ENCODE assay signal across 20 cellular contexts in genomic region chr16:55331648-55332185, GRCh38. TPM values are rescaled to one million over a fixed set of nuclear protein-coding genes. Genes with fewer than 3 reads are reported as not detected.
DNase-seq lines count a peak whose midpoint lies in the region; ATAC-seq and TF ChIP-seq lines count a peak whose summit lies in the region.
"Had no signal": no experiment of that assay in that cellular context is flagged by ENCODE, and none has a peak within 500 bp of the region (broad histone marks: within the 10 kb centered on the region; RNA-seq: fewer than 3 reads in every experiment).

No MANE protein-coding gene starts in this region.

- no peak for ATAC-seq in right cardiac atrium
- ATAC-seq in Right ventricle myocardium inferior, result no peak
- ATAC-seq: esophagus mucosa had no signal

- no peak overlapping the region for H3K27ac Mint-ChIP-seq in endodermal cell
- H3K27ac Mint-ChIP-seq in nephron progenitor cell, result no peak overlapping the region
- no peak overlapping the region for H3K27ac Mint-ChIP-seq in type B pancreatic cell
- H3K27ac Mint-ChIP-seq: activated CD4-positive, alpha-beta T cell treated with anti-CD3 and anti-CD28 coated beads, Interleukin-2, amount 10 ng/mL, durations not matched to agents 7 days and 5 days; naive B cell had no signal

- H3K9me3 ChIP-seq in right cardiac atrium (ENCODE audit: control insufficient read depth, low read length) (no peaks in the 10 kb centered on the region), endodermal cell (ENCODE audit: control insufficient read depth, low read length) (no peaks in the 10 kb centered on the region)
- H3K9me3 ChIP-seq: prostate gland had no signal

- no peak overlapping the region for H3K9ac ChIP-seq in endodermal cell (ENCODE audit: extremely low read depth, low read length, poor library complexity, severe bottlenecking)

- no peaks in the 10 kb centered on the region for H3K4me1 ChIP-seq in right cardiac atrium (ENCODE audit: control insufficient read depth, insufficient read depth, low read length)
- peaks cover 4% of the 10 kb centered on the region for H3K4me1 ChIP-seq in endodermal cell (ENCODE audit: control insufficient read depth, insufficient read depth, low read length)
- H3K4me1 ChIP-seq: prostate gland had no signal

- H3K36me3 Mint-ChIP-seq in endodermal cell (ENCODE audit: low read depth), result no peaks in the 10 kb centered on the region
- no peaks in the 10 kb centered on the region for H3K36me3 Mint-ChIP-seq in nephron progenitor cell (ENCODE audit: low read depth)
- peaks cover 7% of the 10 kb centered on the region for H3K36me3 Mint-ChIP-seq in type B pancreatic cell

- H3K36me3 ChIP-seq in endodermal cell (ENCODE audit: control insufficient read depth, insufficient read depth, low read length), result no peaks in the 10 kb centered on the region
- H3K36me3 ChIP-seq: prostate gland had no signal

- DNase-seq in right cardiac atrium, result no peak
- DNase-seq in Right ventricle myocardium inferior (ENCODE audit: missing footprints), result no peak
- no peak for DNase-seq in endodermal cell
- DNase-seq in nephron progenitor cell, result no peak
- DNase-seq in type B pancreatic cell (ENCODE audit: extremely low spot score, unreplicated experiment), result no peak
- DNase-seq in NCI-H2196 (lab: John Stamatoyannopoulos, UW; ENCODE audit: unreplicated experiment), result no peak
- no peak for DNase-seq in DMS79 treated with DMSO at 0.1 percent for 48 hours (lab: John Stamatoyannopoulos, UW)
- DNase-seq in G401 (ENCODE audit: low spot score), result no peak
- DNase-seq: activated CD4-positive, alpha-beta T cell treated with anti-CD3 and anti-CD28 coated beads, Interleukin-2, amount 10 ng/mL, durations not matched to agents 7 days and 5 days; caudate nucleus; naive B cell; NCI-H1105 treated with DMSO at 0.1 percent for 48 hours; NCI-H2081 treated with DMSO at 0.1 percent for 48 hours; NCI-H510A treated with DMSO at 0.1 percent for 48 hours; SW 1271 had no signal

- H3K4me3 ChIP-seq in right cardiac atrium (ENCODE audit: low read length) (peak overlapping the region; percentile 15), endodermal cell (ENCODE audit: low read length) (peak overlapping the region; percentile 75)
- H3K4me3 ChIP-seq: prostate gland had no signal

- intact Hi-C loops in right cardiac atrium (cut with DNase I) (no loop called here), Right ventricle myocardium inferior (cut with DNase I) (no loop called here)

- H3K27me3 Mint-ChIP-seq in endodermal cell (ENCODE audit: insufficient read depth), result peaks cover 97% of the 10 kb centered on the region
- peaks cover 100% of the 10 kb centered on the region for H3K27me3 Mint-ChIP-seq in nephron progenitor cell (ENCODE audit: low read depth, poor library complexity)
- peaks cover 89% of the 10 kb centered on the region for H3K27me3 Mint-ChIP-seq in type B pancreatic cell

- H3K4me3 Mint-ChIP-seq in endodermal cell (peak overlapping the region; percentile 75), nephron progenitor cell (peak overlapping the region; percentile 87), type B pancreatic cell (peak overlapping the region; percentile 75)
- H3K4me3 Mint-ChIP-seq: activated CD4-positive, alpha-beta T cell treated with anti-CD3 and anti-CD28 coated beads, Interleukin-2, amount 10 ng/mL, durations not matched to agents 7 days and 5 days had no signal

- H3K4me1 Mint-ChIP-seq in endodermal cell (peaks cover 13% of the 10 kb centered on the region), nephron progenitor cell (peaks cover 17% of the 10 kb centered on the region), type B pancreatic cell (ENCODE audit: unreplicated experiment) (peaks cover 24% of the 10 kb centered on the region)
- H3K4me1 Mint-ChIP-seq: activated CD4-positive, alpha-beta T cell treated with anti-CD3 and anti-CD28 coated beads, Interleukin-2, amount 10 ng/mL, durations not matched to agents 7 days and 5 days had no signal

- H3K27me3 ChIP-seq in right cardiac atrium (ENCODE audit: control insufficient read depth, insufficient read depth), result no peaks in the 10 kb centered on the region
- H3K27me3 ChIP-seq in endodermal cell (ENCODE audit: control insufficient read depth, insufficient read depth, low read length, poor library complexity, severe bottlenecking), result peaks cover 100% of the 10 kb centered on the region

- WGBS in right cardiac atrium, result 15% methylated on average over 28 of the region's 28 CpGs
- 21 to 28% methylated on average over 14 to 28 of the region's 28 CpGs for WGBS in endodermal cell (ENCODE audit: insufficient coverage in 1 of 2, insufficient read length in 1 of 2), 2 experiments

- H3K27ac ChIP-seq in right cardiac atrium (ENCODE audit: low read length) (no peak overlapping the region), endodermal cell (ENCODE audit: low read depth, low read length) (no peak overlapping the region)
- H3K27ac ChIP-seq: prostate gland had no signal

- no peak for TF ChIP-seq CTCF in endodermal cell (conservative IDR thresholded peaks at IDR 0.05)
- TF ChIP-seq CTCF in nephron progenitor cell (IDR thresholded peaks at IDR 0.05), result no peak
- TF ChIP-seq CTCF in type B pancreatic cell (conservative IDR thresholded peaks at IDR 0.05), result no peak

- H3K9me3 Mint-ChIP-seq in endodermal cell, result no peaks in the 10 kb centered on the region
- H3K9me3 Mint-ChIP-seq in nephron progenitor cell, result no peaks in the 10 kb centered on the region
- H3K9me3 Mint-ChIP-seq in type B pancreatic cell, result no peaks in the 10 kb centered on the region
- H3K9me3 Mint-ChIP-seq: activated CD4-positive, alpha-beta T cell treated with anti-CD3 and anti-CD28 coated beads, Interleukin-2, amount 10 ng/mL, durations not matched to agents 7 days and 5 days had no signal

- in situ Hi-C loops in G401 (cut with HindIII; ENCODE audit: low sequenced_read_pairs), result no loop called here

RNA-seq across cellular contexts. Expression of gene IRX6, which starts 7.7 kb away (rescaled TPM):
- under 1 TPM in 1 of 4 donors, not detected in 3; 0.19 TPM for total RNA-seq in right cardiac atrium
- 0.02 TPM for polyA plus RNA-seq in right cardiac atrium
- 0.57 TPM for total RNA-seq in Right ventricle myocardium inferior
- total RNA-seq in endodermal cell, result 1 to 10 TPM in 1 of 2 donors, under 1 TPM in 1; 0.55 to 1.1 TPM
- 0.46 TPM for polyA plus RNA-seq in endodermal cell (2013, experiment 1 of 2)
- polyA plus RNA-seq in endodermal cell (2013, experiment 2 of 2), result 0.33 TPM
- 0.71 and 1.5 TPM in 2 replicates for total RNA-seq in type B pancreatic cell (ENCODE audit: low replicate concordance)
- total RNA-seq in G401 (2014; rRNA removed; shearing (Covaris generic)), result not detected in 2 replicates
- total RNA-seq: A673; activated CD4-positive, alpha-beta T cell treated with anti-CD3 and anti-CD28 coated beads, Interleukin-2, amount 10 ng/mL, durations not matched to agents 7 days and 5 days; lung microvascular endothelial cell; temporal lobe had no signal
